Comparison of ENCODE assay signal across 22 cellular contexts in the genomic region with DNA sequence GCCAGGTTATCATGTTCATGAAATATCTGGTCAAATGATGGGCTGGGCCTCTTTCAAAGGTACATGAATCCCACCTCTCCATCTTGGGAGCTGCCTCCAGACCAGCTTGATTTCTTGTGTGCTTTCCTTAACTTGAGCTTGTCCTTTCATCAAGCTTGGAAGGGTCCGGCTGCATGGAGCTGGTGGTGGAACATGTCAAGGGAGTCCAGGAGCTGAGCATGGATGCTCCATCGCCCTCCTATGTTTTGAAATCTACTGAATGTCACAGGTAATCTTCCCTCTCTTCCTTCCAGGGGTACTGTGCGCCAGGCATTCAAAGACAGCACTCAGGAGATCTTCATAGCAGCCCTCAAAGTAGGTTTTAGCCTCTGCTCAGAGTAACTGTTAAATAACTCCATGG.
DNase-seq lines count a peak whose midpoint lies in the region; ATAC-seq, FAIRE-seq and TF ChIP-seq lines count a peak whose summit lies in the region.
"Had no signal": no experiment of that assay in that cellular context is flagged by ENCODE, and none has a peak within 500 bp of the region (broad histone marks: within the 10 kb centered on the region; RNA-seq: fewer than 3 reads in every experiment).

No MANE protein-coding gene starts in this region.

- no peak overlapping the region for H4K8ac ChIP-seq in mesenchymal stem cell (ENCODE audit: low read length)

- H3K4ac ChIP-seq in mesenchymal stem cell (ENCODE audit: low read depth in 1 of 2, low read length in 2 of 2) = no peak overlapping the region

- H3K4me3 Mint-ChIP-seq in astrocyte (ENCODE audit: unreplicated experiment) = no peak overlapping the region
- H3K4me3 Mint-ChIP-seq in activated CD8-positive, alpha-beta T cell treated with anti-CD3 and anti-CD28 coated beads, Interleukin-2, amount 10 ng/mL, durations not matched to agents 7 days and 5 days = no peak overlapping the region
- H3K4me3 Mint-ChIP-seq: CD4-positive, CD25-positive, alpha-beta regulatory T cell had no signal

- no peak for FAIRE-seq in astrocyte (lab: Jason Lieb, UNC)
- FAIRE-seq: D721Med, HepG2, K562 had no signal

- POLR2A ChIA-PET in A673 (lab: Charles Lee; ENCODE audit: low non-redundant PET) = no interaction called here
- POLR2A ChIA-PET in activated CD8-positive, alpha-beta T cell treated with anti-CD3 and anti-CD28 coated beads, Interleukin-2, amount 10 ng/mL, durations not matched to agents 7 days and 5 days (lab: Charles Lee) = no interaction called here

- no peak for TF ChIP-seq CTCF in A673 (conservative IDR thresholded peaks at IDR 0.05; ENCODE audit: low read depth, low read length)
- no peak for TF ChIP-seq CTCF in astrocyte (IDR thresholded peaks at IDR 0.05; ENCODE audit: insufficient read depth, low read depth, low read length)
- TF ChIP-seq CTCF in sigmoid colon (IDR thresholded peaks at IDR 0.05) = no peak

- no peak overlapping the region for H2BK15ac ChIP-seq in mesenchymal stem cell (ENCODE audit: low read depth, poor library complexity, severe bottlenecking)

- H3K27me3 ChIP-seq in A673 (replicated peaks; ENCODE audit: insufficient read depth, low read depth, low read length, poor library complexity) (no peaks in the 10 kb centered on the region), astrocyte (ENCODE audit: insufficient read depth, low read length) (no peaks in the 10 kb centered on the region), mesenchymal stem cell (ENCODE audit: control insufficient read depth in 1 of 2, insufficient read depth in 1 of 2, low read length in 2 of 2) (peaks cover 3 to 13% of the 10 kb centered on the region in 2 experiments), sigmoid colon (no peaks in the 10 kb centered on the region)
- H3K27me3 ChIP-seq: BLaER1 had no signal

- no peak for TF ChIP-seq POLR2A in sigmoid colon (IDR thresholded peaks at IDR 0.05)

- H4K20me1 ChIP-seq in astrocyte (ENCODE audit: insufficient read depth, low read length) = no peaks in the 10 kb centered on the region
- H4K20me1 ChIP-seq: BLaER1 had no signal

- no peaks in the 10 kb centered on the region for H3K36me3 ChIP-seq in A673 (ENCODE audit: insufficient read depth, low read length, poor library complexity, severe bottlenecking)
- H3K36me3 ChIP-seq in astrocyte (ENCODE audit: insufficient read depth, low read length) = no peaks in the 10 kb centered on the region
- no peaks in the 10 kb centered on the region for H3K36me3 ChIP-seq in mesenchymal stem cell (ENCODE audit: control insufficient read depth in 1 of 2, insufficient read depth in 2 of 2, low read depth in 1 of 2, low read length in 2 of 2)
- H3K36me3 ChIP-seq in sigmoid colon = no peaks in the 10 kb centered on the region
- H3K36me3 ChIP-seq: BLaER1 had no signal

- no peak overlapping the region for H2BK12ac ChIP-seq in mesenchymal stem cell (ENCODE audit: low read length in 2 of 2)

- H3K79me1 ChIP-seq in mesenchymal stem cell (replicated peaks; ENCODE audit: low read length, poor library complexity, severe bottlenecking) = no peaks in the 10 kb centered on the region

- intact Hi-C loops in A673 (cut with micrococcal nuclease; ENCODE audit: unreplicated experiment) = no loop called here
- intact Hi-C loops in sigmoid colon (cut with DNase I) = loop anchor here (10.0 kb wide), 1 partner anchor 119 kb away; a partner anchor contains a TSS

- H3K9ac ChIP-seq in astrocyte (ENCODE audit: low read length) = no peak overlapping the region
- H3K9ac ChIP-seq in mesenchymal stem cell (ENCODE audit: low read length) = peak overlapping the region; percentile 21
- H3K9ac ChIP-seq: BLaER1 had no signal

- BruUV-seq in A673 (replicated peaks; lab: Mats Ljungman, UMichigan) = no TSS peak

- no peak overlapping the region for H3K23ac ChIP-seq in mesenchymal stem cell (ENCODE audit: low read length in 2 of 2)

- peaks cover 5% of the 10 kb centered on the region for H3K4me1 Mint-ChIP-seq in astrocyte (ENCODE audit: low read depth, unreplicated experiment)
- H3K4me1 Mint-ChIP-seq in activated CD8-positive, alpha-beta T cell treated with anti-CD3 and anti-CD28 coated beads, Interleukin-2, amount 10 ng/mL, durations not matched to agents 7 days and 5 days (ENCODE audit: low read depth) = no peaks in the 10 kb centered on the region
- H3K4me1 Mint-ChIP-seq: CD4-positive, CD25-positive, alpha-beta regulatory T cell had no signal

- 67% methylated on average over 3 of the region's 3 CpGs for WGBS in mesenchymal stem cell
- 91 to 98% methylated on average over 3 of the region's 3 CpGs for WGBS in sigmoid colon, 2 donors

- H4K91ac ChIP-seq in mesenchymal stem cell (ENCODE audit: low read length) = no peak overlapping the region

- H3K4me1 ChIP-seq in A673 (ENCODE audit: insufficient read depth, low read length, poor library complexity, severe bottlenecking) (peaks cover 52% of the 10 kb centered on the region), astrocyte (ENCODE audit: insufficient read depth, low read length) (peaks cover 18% of the 10 kb centered on the region), mesenchymal stem cell (ENCODE audit: control insufficient read depth, insufficient read depth, low read depth, low read length) (peaks cover 2% of the 10 kb centered on the region), sigmoid colon (peaks cover 0 to 25% (median 19%) of the 10 kb centered on the region in 4 donors)
- H3K4me1 ChIP-seq: BLaER1 had no signal

- H3K27ac ChIP-seq in A673 (ENCODE audit: low read depth, low read length, poor library complexity, severe bottlenecking) (peak overlapping the region; percentile 29), astrocyte (ENCODE audit: low read depth, low read length) (no peak overlapping the region), mesenchymal stem cell (ENCODE audit: low read length, poor library complexity, severe bottlenecking) (no peak overlapping the region), sigmoid colon (no peak overlapping the region)
- H3K27ac ChIP-seq: BLaER1 had no signal

- DNase-seq in A673 (ENCODE audit: low spot score) (no peak), astrocyte (ENCODE audit: low read depth) (no peak), mesenchymal stem cell (no peak), sigmoid colon (peak; percentile 53), germinal center (ENCODE audit: low spot score) (no peak), iPS-NIHi7 (ENCODE audit: extremely low spot score) (no peak)
- DNase-seq in activated CD8-positive, alpha-beta memory T cell treated with anti-CD3 and anti-CD28 coated beads, Interleukin-2, amount 50 U/mL, for 48 hours = no peak
- no peak for DNase-seq in activated CD8-positive, alpha-beta T cell treated with anti-CD3 and anti-CD28 coated beads, Interleukin-2, amount 10 ng/mL, durations not matched to agents 7 days and 5 days
- DNase-seq: CD4-positive, CD25-positive, alpha-beta regulatory T cell; Kasumi-1; NCI-H1092 treated with DMSO at 0.1 percent for 48 hours; NCI-H1436; NCI-H187 treated with DMSO at 0.1 percent for 48 hours; NCI-H345; NCI-H510A treated with DMSO at 0.1 percent for 48 hours; SHP77 treated with DMSO at 0.1 percent for 48 hours had no signal

- no peaks in the 10 kb centered on the region for H3K79me2 ChIP-seq in astrocyte (ENCODE audit: insufficient read depth, low read length)

- H3K4me2 ChIP-seq in astrocyte (ENCODE audit: low read length) = peak overlapping the region; percentile 30
- H3K4me2 ChIP-seq in mesenchymal stem cell (ENCODE audit: low read length, poor library complexity, severe bottlenecking) = no peak overlapping the region
- H3K4me2 ChIP-seq: BLaER1 had no signal

- H2AFZ ChIP-seq in astrocyte (ENCODE audit: low read depth, low read length) (no peak overlapping the region), mesenchymal stem cell (ENCODE audit: low read depth, low read length) (no peak overlapping the region)

- peaks cover 1% of the 10 kb centered on the region for H3K27me3 Mint-ChIP-seq in astrocyte (ENCODE audit: low read depth, unreplicated experiment)
- no peaks in the 10 kb centered on the region for H3K27me3 Mint-ChIP-seq in activated CD8-positive, alpha-beta T cell treated with anti-CD3 and anti-CD28 coated beads, Interleukin-2, amount 10 ng/mL, durations not matched to agents 7 days and 5 days (ENCODE audit: low read depth)

- no peak overlapping the region for H3K18ac ChIP-seq in mesenchymal stem cell (ENCODE audit: low read depth in 1 of 2, low read length in 2 of 2)

- H3K36me3 Mint-ChIP-seq in astrocyte (ENCODE audit: low read depth, unreplicated experiment) = no peaks in the 10 kb centered on the region
- H3K36me3 Mint-ChIP-seq in activated CD8-positive, alpha-beta T cell treated with anti-CD3 and anti-CD28 coated beads, Interleukin-2, amount 10 ng/mL, durations not matched to agents 7 days and 5 days (ENCODE audit: low read depth) = no peaks in the 10 kb centered on the region
- H3K36me3 Mint-ChIP-seq: CD4-positive, CD25-positive, alpha-beta regulatory T cell had no signal

- no peak overlapping the region for H2BK5ac ChIP-seq in mesenchymal stem cell (ENCODE audit: low read depth, low read length, poor library complexity, severe bottlenecking)

- CTCF ChIA-PET in A673 (lab: Charles Lee) = interaction anchor here (1.3 kb wide), 1 partner anchor 119 kb away, joined by 4 read pairs; no protein-coding TSS in a partner anchor
- CTCF ChIA-PET in activated CD8-positive, alpha-beta T cell treated with anti-CD3 and anti-CD28 coated beads, Interleukin-2, amount 10 ng/mL, durations not matched to agents 7 days and 5 days (lab: Charles Lee) = no interaction called here

- ATAC-seq in activated CD8-positive, alpha-beta T cell treated with anti-CD3 and anti-CD28 coated beads, Interleukin-2, amount 10 ng/mL, durations not matched to agents 7 days and 5 days = no peak
- ATAC-seq: HCT116, HepG2, K562, Panc1 had no signal

- H3K9me3 Mint-ChIP-seq in astrocyte (ENCODE audit: unreplicated experiment) = peaks cover 15% of the 10 kb centered on the region
- no peaks in the 10 kb centered on the region for H3K9me3 Mint-ChIP-seq in activated CD8-positive, alpha-beta T cell treated with anti-CD3 and anti-CD28 coated beads, Interleukin-2, amount 10 ng/mL, durations not matched to agents 7 days and 5 days (ENCODE audit: insufficient read depth)

- H2BK120ac ChIP-seq in mesenchymal stem cell (ENCODE audit: low read depth, low read length) = no peak overlapping the region

- no peak overlapping the region for H3K14ac ChIP-seq in mesenchymal stem cell (ENCODE audit: low read length in 2 of 2)

- peaks cover 4% of the 10 kb centered on the region for H3K9me3 ChIP-seq in A673 (ENCODE audit: low read depth, low read length, poor library complexity, severe bottlenecking)
- peaks cover 5% of the 10 kb centered on the region for H3K9me3 ChIP-seq in astrocyte (ENCODE audit: insufficient read depth, low read depth, low read length)
- peaks cover 9% of the 10 kb centered on the region for H3K9me3 ChIP-seq in mesenchymal stem cell (ENCODE audit: control insufficient read depth, low read length)
- H3K9me3 ChIP-seq in sigmoid colon = no peaks in the 10 kb centered on the region

- no peak overlapping the region for H3K27ac Mint-ChIP-seq in astrocyte (ENCODE audit: unreplicated experiment)
- no peak overlapping the region for H3K27ac Mint-ChIP-seq in activated CD8-positive, alpha-beta T cell treated with anti-CD3 and anti-CD28 coated beads, Interleukin-2, amount 10 ng/mL, durations not matched to agents 7 days and 5 days
- H3K27ac Mint-ChIP-seq: CD4-positive, CD25-positive, alpha-beta regulatory T cell had no signal

- no peak overlapping the region for H2AK5ac ChIP-seq in mesenchymal stem cell (ENCODE audit: low read length, severe bottlenecking)

- no peak overlapping the region for H3K4me3 ChIP-seq in A673 (ENCODE audit: low read depth, low read length, poor library complexity, severe bottlenecking)
- H3K4me3 ChIP-seq in astrocyte (ENCODE audit: insufficient read depth, low read depth, low read length) = no peak overlapping the region
- no peak overlapping the region for H3K4me3 ChIP-seq in mesenchymal stem cell (ENCODE audit: insufficient read depth in 1 of 2, low read depth in 1 of 2, low read length in 2 of 2)
- H3K4me3 ChIP-seq in sigmoid colon = no peak overlapping the region
- H3K4me3 ChIP-seq: BLaER1, K562 had no signal

- no peak for TF ChIP-seq EP300 in sigmoid colon (IDR thresholded peaks at IDR 0.05)
